20 cellular contexts compared by ENCODE assay signal in genomic region chr4:55406545-55406944, GRCh38. TPM values are rescaled to one million over a fixed set of nuclear protein-coding genes. Genes with fewer than 3 reads are reported as not detected.
DNase-seq lines count a peak whose midpoint lies in the region; ATAC-seq, FAIRE-seq and TF ChIP-seq lines count a peak whose summit lies in the region.
"Had no signal": no experiment of that assay in that cellular context is flagged by ENCODE, and none has a peak within 500 bp of the region (broad histone marks: within the 10 kb centered on the region; RNA-seq: fewer than 3 reads in every experiment).

No MANE protein-coding gene starts in this region.

- DNase-seq in GM12892 (ENCODE audit: insufficient read length), result no peak
- DNase-seq in T-helper 17 cell, result no peak
- no peak for DNase-seq in stimulated activated effector memory CD8-positive, alpha-beta T cell treated with anti-CD3 and anti-CD28 coated beads, Interleukin-12 subunit alpha, Interleukin-12 subunit beta, amount 100 ng/mL, for 72 hours (ENCODE audit: low spot score in 2 of 2)
- DNase-seq in central memory CD4-positive, alpha-beta T cell, result no peak
- DNase-seq in SW480 (ENCODE audit: low spot score), result no peak
- no peak for DNase-seq in retina
- DNase-seq: DMS79 treated with DMSO at 0.1 percent for 48 hours, H7, IMR-90, Kasumi-1, MM.1S, NCI-H1092, NCI-H1436 treated with DMSO at 0.1 percent for 48 hours, NCI-H2029, NCI-H345, NCI-H526, PC-9, SIG-M5 had no signal

- no peak for ATAC-seq in T-helper 17 cell
- ATAC-seq in stimulated activated effector memory CD8-positive, alpha-beta T cell treated with anti-CD3 and anti-CD28 coated beads, Interleukin-12 subunit alpha, Interleukin-12 subunit beta, amount 100 ng/mL, for 72 hours, result no peak

- intact Hi-C loops in dendritic cell treated with granulocyte-macrophage colony-stimulating factor and Interleukin-4, amounts not matched to agents 40 ng/mL and 50 ng/mL, for 4 days (cut with micrococcal nuclease), result loop anchor here (5.0 kb wide), 1 partner anchor 461 kb away; no protein-coding TSS in a partner anchor

- no peak for FAIRE-seq in GM12892 (lab: Jason Lieb, UNC)

- TF ChIP-seq POLR2A in GM12892 (IDR thresholded peaks at IDR 0.05; ENCODE audit: low read depth, low read length), result 0 out of 2 replicates have a peak, but pooled peaks have one; percentile 3

- peaks cover 6% of the 10 kb centered on the region for H3K36me3 Mint-ChIP-seq in T-helper 17 cell (ENCODE audit: low read depth)
- H3K36me3 Mint-ChIP-seq in dendritic cell treated with granulocyte-macrophage colony-stimulating factor and Interleukin-4, amounts not matched to agents 40 ng/mL and 50 ng/mL, for 4 days (ENCODE audit: low read depth), result peaks cover 60% of the 10 kb centered on the region
- H3K36me3 Mint-ChIP-seq in stimulated activated effector memory CD8-positive, alpha-beta T cell treated with anti-CD3 and anti-CD28 coated beads, Interleukin-12 subunit alpha, Interleukin-12 subunit beta, amount 100 ng/mL, for 72 hours, result peaks cover 86% of the 10 kb centered on the region

- no peak overlapping the region for H3K4me3 Mint-ChIP-seq in T-helper 17 cell
- no peak overlapping the region for H3K4me3 Mint-ChIP-seq in dendritic cell treated with granulocyte-macrophage colony-stimulating factor and Interleukin-4, amounts not matched to agents 40 ng/mL and 50 ng/mL, for 4 days
- no peak overlapping the region for H3K4me3 Mint-ChIP-seq in stimulated activated effector memory CD8-positive, alpha-beta T cell treated with anti-CD3 and anti-CD28 coated beads, Interleukin-12 subunit alpha, Interleukin-12 subunit beta, amount 100 ng/mL, for 72 hours

- peak overlapping the region; percentile 68 for H3K27ac Mint-ChIP-seq in T-helper 17 cell
- H3K27ac Mint-ChIP-seq in dendritic cell treated with granulocyte-macrophage colony-stimulating factor and Interleukin-4, amounts not matched to agents 40 ng/mL and 50 ng/mL, for 4 days, result peak overlapping the region; percentile 38
- H3K27ac Mint-ChIP-seq in stimulated activated effector memory CD8-positive, alpha-beta T cell treated with anti-CD3 and anti-CD28 coated beads, Interleukin-12 subunit alpha, Interleukin-12 subunit beta, amount 100 ng/mL, for 72 hours, result peak overlapping the region; percentile 2

- H3K27me3 Mint-ChIP-seq in T-helper 17 cell, result no peaks in the 10 kb centered on the region
- no peaks in the 10 kb centered on the region for H3K27me3 Mint-ChIP-seq in dendritic cell treated with granulocyte-macrophage colony-stimulating factor and Interleukin-4, amounts not matched to agents 40 ng/mL and 50 ng/mL, for 4 days

- no peaks in the 10 kb centered on the region for H3K9me3 Mint-ChIP-seq in dendritic cell treated with granulocyte-macrophage colony-stimulating factor and Interleukin-4, amounts not matched to agents 40 ng/mL and 50 ng/mL, for 4 days
- no peaks in the 10 kb centered on the region for H3K9me3 Mint-ChIP-seq in stimulated activated effector memory CD8-positive, alpha-beta T cell treated with anti-CD3 and anti-CD28 coated beads, Interleukin-12 subunit alpha, Interleukin-12 subunit beta, amount 100 ng/mL, for 72 hours

- no peaks in the 10 kb centered on the region for H3K9me3 ChIP-seq in T-helper 17 cell (ENCODE audit: control insufficient read depth, low read length, poor library complexity, severe bottlenecking)
- H3K9me3 ChIP-seq: BLaER1 treated with 17β-estradiol and CSF1 and Interleukin-3, amounts not matched to agents 10 nM and 100 nM had no signal

- peaks cover 29% of the 10 kb centered on the region for H3K4me1 Mint-ChIP-seq in T-helper 17 cell
- peaks cover 46% of the 10 kb centered on the region for H3K4me1 Mint-ChIP-seq in dendritic cell treated with granulocyte-macrophage colony-stimulating factor and Interleukin-4, amounts not matched to agents 40 ng/mL and 50 ng/mL, for 4 days (ENCODE audit: low read depth)
- H3K4me1 Mint-ChIP-seq in stimulated activated effector memory CD8-positive, alpha-beta T cell treated with anti-CD3 and anti-CD28 coated beads, Interleukin-12 subunit alpha, Interleukin-12 subunit beta, amount 100 ng/mL, for 72 hours, result peaks cover 37% of the 10 kb centered on the region

RNA-seq across cellular contexts. Expression of gene TMEM165, which starts 10.8 kb away (rescaled TPM):
- 57.9 TPM for polyA plus RNA-seq in GM12892 (2012; ENCODE audit: missing spikeins)
- 10 to 100 TPM; 49.7 to 58.8 TPM for total RNA-seq in T-helper 17 cell

Comparison
In these comparisons a context has a peak if more than half of its experiments do, and no peak if none do; other contexts are left out.
1. H3K27ac Mint-ChIP-seq: peak in every context shown above with its lines; median percentile 68 in T-helper 17 cell; 38 in dendritic cell treated with granulocyte-macrophage colony-stimulating factor and Interleukin-4, amounts not matched to agents 40 ng/mL and 50 ng/mL, for 4 days; 2 in stimulated activated effector memory CD8-positive, alpha-beta T cell treated with anti-CD3 and anti-CD28 coated beads, Interleukin-12 subunit alpha, Interleukin-12 subunit beta, amount 100 ng/mL, for 72 hours.